11 cellular contexts compared by ENCODE assay signal in genomic region chr3:105647047-105647446, GRCh38.
DNase-seq lines count a peak whose midpoint lies in the region; ATAC-seq and TF ChIP-seq lines count a peak whose summit lies in the region.
"Had no signal": no experiment of that assay in that cellular context is flagged by ENCODE, and none has a peak within 500 bp of the region (broad histone marks: within the 10 kb centered on the region; RNA-seq: fewer than 3 reads in every experiment).

No MANE protein-coding gene starts in this region.

- POLR2A ChIA-PET in T-cell (lab: Charles Lee), result no interaction called here

- no peaks in the 10 kb centered on the region for H3K4me1 Mint-ChIP-seq in T-cell

- no peaks in the 10 kb centered on the region for H3K36me3 Mint-ChIP-seq in T-cell

- H3K4me1 ChIP-seq in foreskin keratinocyte, result peaks cover 11% of the 10 kb centered on the region
- H3K4me1 ChIP-seq: heart right ventricle, psoas muscle had no signal

- H3K27me3 ChIP-seq in foreskin keratinocyte (no peaks in the 10 kb centered on the region), dorsolateral prefrontal cortex (no peaks in the 10 kb centered on the region)
- H3K27me3 ChIP-seq: heart right ventricle had no signal

- no peaks in the 10 kb centered on the region for H3K27me3 Mint-ChIP-seq in T-cell
- H3K27me3 Mint-ChIP-seq: stimulated activated naive CD8-positive, alpha-beta T cell treated with anti-CD3 and anti-CD28 coated beads, Interleukin-15, Interleukin-2, amounts not matched to agents 100 ng/mL and 50 ng/mL, for 24 hours had no signal

- no peak overlapping the region for H3K27ac ChIP-seq in foreskin keratinocyte
- no peak overlapping the region for H3K27ac ChIP-seq in dorsolateral prefrontal cortex
- H3K27ac ChIP-seq: heart right ventricle, psoas muscle had no signal

- no peak overlapping the region for H3K4me3 Mint-ChIP-seq in T-cell
- H3K4me3 Mint-ChIP-seq: stimulated activated naive CD8-positive, alpha-beta T cell treated with anti-CD3 and anti-CD28 coated beads, Interleukin-15, Interleukin-2, amounts not matched to agents 100 ng/mL and 50 ng/mL, for 24 hours had no signal

- intact Hi-C loops in dorsolateral prefrontal cortex (cut with DNase I), result no loop called here

- H3K9me3 Mint-ChIP-seq in T-cell, result peaks cover 0 to 2% (median 0%) of the 10 kb centered on the region in 3 donors

- ATAC-seq in SK-N-SH treated with all-trans-retinoic acid at 6 μM for 48 hours, result peak; percentile 99
- peak; percentile 100 for ATAC-seq in foreskin keratinocyte
- ATAC-seq in T-cell (replicated peaks in 1 of 4), result no peak
- ATAC-seq: psoas muscle had no signal

- H3K27ac Mint-ChIP-seq in T-cell, result no peak overlapping the region
- H3K27ac Mint-ChIP-seq: stimulated activated naive CD8-positive, alpha-beta T cell treated with anti-CD3 and anti-CD28 coated beads, Interleukin-15, Interleukin-2, amounts not matched to agents 100 ng/mL and 50 ng/mL, for 24 hours had no signal

- DNase-seq in AG09319 (ENCODE audit: extremely low read depth, low read depth) (peak; percentile 52), HK-2 (ENCODE audit: unreplicated experiment) (peak; percentile 52), foreskin keratinocyte (peak; percentile 64 to 82), T-cell (no peak), NCI-H2196 (lab: John Stamatoyannopoulos, UW; ENCODE audit: unreplicated experiment) (no peak), NCI-H2171 treated with DMSO at 0.1 percent for 48 hours (lab: John Stamatoyannopoulos, UW) (no peak), dorsolateral prefrontal cortex (no peak)
- DNase-seq: heart right ventricle, psoas muscle had no signal

- no peak overlapping the region for H3K4me3 ChIP-seq in dorsolateral prefrontal cortex
- H3K4me3 ChIP-seq: heart right ventricle, psoas muscle had no signal

- CTCF ChIA-PET in T-cell (lab: Charles Lee), result no interaction called here

- no peak for TF ChIP-seq CTCF in AG09319 (IDR thresholded peaks at IDR 0.05; ENCODE audit: low read depth, low read length)
- no peak for TF ChIP-seq CTCF in foreskin keratinocyte (conservative IDR thresholded peaks at IDR 0.05)
- TF ChIP-seq CTCF in dorsolateral prefrontal cortex (IDR thresholded peaks at IDR 0.05 in 54 of 56, conservative IDR thresholded peaks at IDR 0.05 in 2 of 56; ENCODE audit: low read depth in 1 of 56, partially characterized antibody in 56 of 56), result no peak

TF ChIP-seq in SK-N-SH treated with all-trans-retinoic acid at 6 μM for 48 hours, 23 proteins besides CTCF, POLR2A, EP300 and RAD21:
- TF ChIP-seq ZC3H10 (CRISPR knock-in tag; IDR thresholded peaks at IDR 0.05) (0 out of 2 replicates have a peak, but pooled peaks have one; percentile 11), ISL1 (CRISPR knock-in tag; IDR thresholded peaks at IDR 0.05) (peak; percentile 66; the same call in 1 of the 2 replicates), GLIS3 (CRISPR knock-in tag; IDR thresholded peaks at IDR 0.05) (no peak)

Comparison
In these comparisons a context has a peak if more than half of its experiments do, and no peak if none do; other contexts are left out.
1. DNase-seq: peak in AG09319 (single experiment), HK-2 (single experiment) and foreskin keratinocyte (2 of 2); none in T-cell (0 of 34), NCI-H2196 (single experiment), NCI-H2171 treated with DMSO at 0.1 percent for 48 hours (single experiment) and dorsolateral prefrontal cortex (0 of 10).
2. ATAC-seq: peak in SK-N-SH treated with all-trans-retinoic acid at 6 μM for 48 hours (single experiment) and foreskin keratinocyte (single experiment); none in T-cell (0 of 4).